12 cellular contexts compared by ENCODE assay signal in the genomic region with DNA sequence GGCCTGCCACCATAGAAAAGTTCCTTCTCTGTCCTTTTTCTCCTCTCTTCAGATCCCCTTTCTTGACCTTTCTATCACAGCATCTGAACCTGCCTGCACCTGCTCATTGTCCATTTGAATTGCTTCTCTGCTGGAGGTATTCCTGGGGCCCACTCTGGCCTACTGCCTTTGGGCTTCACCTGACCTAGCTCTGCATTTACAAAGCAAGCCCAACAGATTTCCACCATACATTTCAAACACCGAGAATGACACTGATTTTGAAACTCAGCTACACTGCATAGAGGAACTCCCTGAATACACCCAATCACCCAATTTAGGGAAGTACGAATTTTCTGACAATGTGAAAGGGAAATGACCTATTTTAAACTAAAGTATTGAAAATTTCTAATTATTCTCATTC.
DNase-seq lines count a peak whose midpoint lies in the region; ATAC-seq, FAIRE-seq and TF ChIP-seq lines count a peak whose summit lies in the region.
"Had no signal": no experiment of that assay in that cellular context is flagged by ENCODE, and none has a peak within 500 bp of the region (broad histone marks: within the 10 kb centered on the region; RNA-seq: fewer than 3 reads in every experiment).

No MANE protein-coding gene starts in this region.

- no peaks in the 10 kb centered on the region for H3K36me3 ChIP-seq in Peyer's patch
- H3K36me3 ChIP-seq: vagina had no signal

- peak overlapping the region; percentile 78 for H3K4me2 ChIP-seq in A549

- 77% methylated on average over 2 of the region's 2 CpGs for WGBS in A549 (ENCODE audit: missing lambda C conversion rate)

- TF ChIP-seq CTCF in A549 (IDR thresholded peaks at IDR 0.05) (no peak), Peyer's patch (IDR thresholded peaks at IDR 0.05) (no peak)

- TF ChIP-seq EP300 in A549 (IDR thresholded peaks at IDR 0.05): no peak

- no peak for TF ChIP-seq POLR2A in A549 (IDR thresholded peaks at IDR 0.05; ENCODE audit: low read length)
- TF ChIP-seq POLR2A in H54 (IDR thresholded peaks at IDR 0.05; ENCODE audit: low read depth, low read length): no peak
- TF ChIP-seq POLR2A in Peyer's patch (IDR thresholded peaks at IDR 0.05): no peak

- DNase-seq in A549 (ENCODE audit: low read depth in 1 of 2, low spot score in 1 of 2) (no peak), SIG-M5 treated with dmso at 0.1 percent for 504 hours (lab: John Stamatoyannopoulos, UW; ENCODE audit: unreplicated experiment) (peak; percentile 84), H54 (ENCODE audit: insufficient read length, low spot score) (no peak), Peyer's patch (no peak), mesenteric fat pad (ENCODE audit: low spot score) (no peak)
- DNase-seq in stimulated activated CD4-positive, alpha-beta T cell treated with anti-CD3 and anti-CD28 coated beads, Interleukin-12 subunit alpha, Interleukin-12 subunit beta, amount 100 ng/mL, for 4 hours: no peak
- DNase-seq: ACHN, NCI-H1417 had no signal

- FAIRE-seq in A549 (lab: Jason Lieb, UNC) (no peak), H54 (lab: Jason Lieb, UNC) (no peak)

- POLR2A ChIA-PET in A549 (lab: Yijun Ruan, JAX): interaction anchor here (1.5 kb wide), 1 partner anchor 380 kb away, joined by 10 read pairs; the partner anchor contains the start of gene NRIP1

- H3K9me3 ChIP-seq in A549: peaks cover 17% of the 10 kb centered on the region; the same call in 2 of the 3 replicates
- H3K9me3 ChIP-seq in Peyer's patch: no peaks in the 10 kb centered on the region
- H3K9me3 ChIP-seq: vagina had no signal

- CTCF ChIA-PET in A549 (lab: Yijun Ruan, JAX): interaction anchor here (1.3 kb wide), 1 partner anchor 37 kb away, joined by 4 read pairs; no protein-coding TSS in a partner anchor

- H3K27me3 ChIP-seq in Peyer's patch: no peaks in the 10 kb centered on the region
- H3K27me3 ChIP-seq: vagina had no signal

- ATAC-seq in A549 (no peak), GM19372 (IDR thresholded peaks at IDR 0.05; ENCODE audit: low read depth, unreplicated experiment) (peak; percentile 89), HG02981 (IDR thresholded peaks at IDR 0.05; ENCODE audit: unreplicated experiment) (peak; percentile 65)

- H3K27ac ChIP-seq in A549 (peak overlapping the region; percentile 93 to 96), Peyer's patch (no peak overlapping the region)

- no peak for TF ChIP-seq RAD21 in A549 (conservative IDR thresholded peaks at IDR 0.05 in 1 of 2, IDR thresholded peaks at IDR 0.05 in 1 of 2)

- H3K4me1 ChIP-seq in A549: peaks cover 54% of the 10 kb centered on the region
- no peaks in the 10 kb centered on the region for H3K4me1 ChIP-seq in Peyer's patch

- no peak overlapping the region for H3K4me3 ChIP-seq in A549
- H3K4me3 ChIP-seq in Peyer's patch: no peak overlapping the region
- H3K4me3 ChIP-seq: lung, vagina had no signal

TF ChIP-seq in A549, 52 proteins besides CTCF, POLR2A, EP300 and RAD21:
- no peak for TF ChIP-seq ATOH8 (CRISPR knock-in tag; IDR thresholded peaks at IDR 0.05; ENCODE audit: low read depth)
- TF ChIP-seq, protein P1, sequence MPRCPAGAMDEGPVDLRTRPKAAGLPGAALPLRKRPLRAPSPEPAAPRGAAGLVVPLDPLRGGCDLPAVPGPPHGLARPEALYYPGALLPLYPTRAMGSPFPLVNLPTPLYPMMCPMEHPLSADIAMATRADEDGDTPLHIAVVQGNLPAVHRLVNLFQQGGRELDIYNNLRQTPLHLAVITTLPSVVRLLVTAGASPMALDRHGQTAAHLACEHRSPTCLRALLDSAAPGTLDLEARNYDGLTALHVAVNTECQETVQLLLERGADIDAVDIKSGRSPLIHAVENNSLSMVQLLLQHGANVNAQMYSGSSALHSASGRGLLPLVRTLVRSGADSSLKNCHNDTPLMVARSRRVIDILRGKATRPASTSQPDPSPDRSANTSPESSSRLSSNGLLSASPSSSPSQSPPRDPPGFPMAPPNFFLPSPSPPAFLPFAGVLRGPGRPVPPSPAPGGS (IDR thresholded peaks at IDR 0.05): no peak
- TF ChIP-seq, protein P2, sequence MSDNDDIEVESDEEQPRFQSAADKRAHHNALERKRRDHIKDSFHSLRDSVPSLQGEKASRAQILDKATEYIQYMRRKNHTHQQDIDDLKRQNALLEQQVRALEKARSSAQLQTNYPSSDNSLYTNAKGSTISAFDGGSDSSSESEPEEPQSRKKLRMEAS (IDR thresholded peaks at IDR 0.05): no peak
- TF ChIP-seq TFCP2L1 (CRISPR knock-in tag; IDR thresholded peaks at IDR 0.05): no peak
- no peak for TF ChIP-seq NR3C1 (IDR thresholded peaks at IDR 0.05)
- no peak for TF ChIP-seq GATA3 (IDR thresholded peaks at IDR 0.05; ENCODE audit: borderline replicate concordance)
TF ChIP-seq in A549: peak in this region for 0.

Comparison
In these comparisons a context has a peak if more than half of its experiments do, and no peak if none do; other contexts are left out.
1. ATAC-seq: peak in GM19372 (single experiment) and HG02981 (single experiment); none in A549 (0 of 2).
2. H3K27ac ChIP-seq: peak in A549 (2 of 2); none in Peyer's patch (0 of 4).